In the genomic region with DNA sequence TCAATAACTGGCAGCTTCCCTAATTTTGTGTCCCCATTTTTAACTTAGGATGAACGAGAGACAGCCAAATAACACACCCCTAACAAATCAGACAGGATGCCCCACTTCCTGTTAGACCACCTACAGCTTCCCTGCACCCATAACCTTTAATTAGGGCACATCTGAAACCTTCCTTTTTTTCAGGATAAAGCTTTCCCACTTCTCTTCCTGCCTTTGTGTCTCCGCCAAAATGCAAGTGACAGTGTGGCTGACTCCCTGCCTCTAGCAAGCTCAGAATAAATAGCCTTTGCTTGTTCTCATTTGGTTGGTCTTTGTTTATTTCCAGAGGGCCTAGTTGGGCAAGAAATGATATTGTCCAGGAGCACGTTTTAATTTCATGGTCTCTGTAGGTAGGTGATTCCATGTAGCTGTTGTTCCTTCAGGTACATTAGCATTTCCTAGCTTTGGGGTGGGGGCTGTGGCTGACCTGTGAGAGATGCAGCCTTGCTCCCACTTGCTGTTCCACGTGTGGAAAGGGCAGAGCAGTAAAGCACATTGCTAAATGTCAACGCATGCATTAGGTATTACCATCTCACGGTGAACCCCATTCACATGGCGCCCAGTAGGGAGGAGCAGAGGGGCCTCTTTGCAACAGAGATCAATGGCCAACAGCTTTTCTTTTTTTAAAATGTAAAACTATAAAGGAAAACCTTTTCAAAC, we compare ENCODE assay signal across 11 cellular contexts.
"Had no signal": no experiment of that assay in that cellular context is flagged by ENCODE, and none has a peak within 500 bp of the region (broad histone marks: within the 10 kb centered on the region; RNA-seq: fewer than 3 reads in every experiment).

No MANE protein-coding gene starts in this region.

- H3K27me3 Mint-ChIP-seq: activated CD4-positive, alpha-beta T cell treated with anti-CD3 and anti-CD28 coated beads, Interleukin-2, amount 10 ng/mL, durations not matched to agents 24 days and 14 days; naive thymus-derived CD8-positive, alpha-beta T cell had no signal

- H3K4me3 Mint-ChIP-seq: activated CD4-positive, alpha-beta T cell treated with anti-CD3 and anti-CD28 coated beads, Interleukin-2, amount 10 ng/mL, durations not matched to agents 24 days and 14 days; activated T-helper 1 cell treated with anti-CD3 and anti-CD28 coated beads, Interleukin-12 subunit alpha, Interleukin-12 subunit beta, Interleukin-2, Interleukin-4 antibody, amounts not matched to agents 30 ng/mL and 10 ng/mL and 1 ng/mL, durations not matched to agents 14 hours and 24 hours and 36 hours had no signal

- H3K36me3 Mint-ChIP-seq: naive thymus-derived CD8-positive, alpha-beta T cell had no signal

- DNase-seq: activated CD4-positive, alpha-beta T cell treated with anti-CD3 and anti-CD28 coated beads, Interleukin-2, amount 10 ng/mL, durations not matched to agents 24 days and 14 days; activated naive CD4-positive, alpha-beta T cell; heart left ventricle; naive thymus-derived CD8-positive, alpha-beta T cell; occipital lobe; psoas muscle; right lobe of liver; stimulated activated naive CD4-positive, alpha-beta T cell treated with Interleukin-2 at 50 U/mL for 16 hours; T-helper 1 cell; trophoblast cell had no signal

- H3K36me3 ChIP-seq: heart left ventricle, right lobe of liver had no signal

- H3K27me3 ChIP-seq: heart left ventricle, right lobe of liver had no signal

- H3K27ac Mint-ChIP-seq: activated CD4-positive, alpha-beta T cell treated with anti-CD3 and anti-CD28 coated beads, Interleukin-2, amount 10 ng/mL, durations not matched to agents 24 days and 14 days; activated T-helper 1 cell treated with anti-CD3 and anti-CD28 coated beads, Interleukin-12 subunit alpha, Interleukin-12 subunit beta, Interleukin-2, Interleukin-4 antibody, amounts not matched to agents 30 ng/mL and 10 ng/mL and 1 ng/mL, durations not matched to agents 14 hours and 24 hours and 36 hours had no signal

- H3K4me3 ChIP-seq: heart left ventricle, psoas muscle, right lobe of liver had no signal

- H3K4me1 ChIP-seq: psoas muscle, right lobe of liver had no signal

- H3K9me3 ChIP-seq: heart left ventricle, psoas muscle, right lobe of liver had no signal

- H3K9me3 Mint-ChIP-seq: activated T-helper 1 cell treated with anti-CD3 and anti-CD28 coated beads, Interleukin-12 subunit alpha, Interleukin-12 subunit beta, Interleukin-2, Interleukin-4 antibody, amounts not matched to agents 30 ng/mL and 10 ng/mL and 1 ng/mL, durations not matched to agents 14 hours and 24 hours and 36 hours; naive thymus-derived CD8-positive, alpha-beta T cell had no signal

- ATAC-seq: naive thymus-derived CD8-positive, alpha-beta T cell; psoas muscle had no signal

- H3K27ac ChIP-seq: psoas muscle, right lobe of liver had no signal
